ENCODE assay signal across 8 cellular contexts in genomic region chr5:72847989-72848473, GRCh38. TPM values are rescaled to one million over a fixed set of nuclear protein-coding genes. Genes with fewer than 3 reads are reported as not detected.
DNase-seq lines count a peak whose midpoint lies in the region; ATAC-seq and TF ChIP-seq lines count a peak whose summit lies in the region.

No MANE protein-coding gene starts in this region.

- in situ Hi-C loops in astrocyte of the cerebellum (cut with HindIII; ENCODE audit: low sequenced_read_pairs) = no loop called here

- peak; percentile 81 for ATAC-seq in GM18498 (IDR thresholded peaks at IDR 0.05; ENCODE audit: unreplicated experiment)
- peak; percentile 84 for ATAC-seq in HG02852 (IDR thresholded peaks at IDR 0.05; ENCODE audit: unreplicated experiment)

- peak; percentile 75 for DNase-seq in NCI-H1694 (lab: John Stamatoyannopoulos, UW)
- DNase-seq in T-helper 22 cell (ENCODE audit: low read depth) = peak; percentile 74
- peak; percentile 80 for DNase-seq in astrocyte of the cerebellum (ENCODE audit: low read depth)
- DNase-seq in hippocampal formation (lab: John Stamatoyannopoulos, UW) = peak; percentile 89 to 92
- DNase-seq in renal cortical epithelial cell (ENCODE audit: low read depth) = peak; percentile 80
- no peak for DNase-seq in cortex of kidney (lab: John Stamatoyannopoulos, UW)

- no peak for TF ChIP-seq CTCF in astrocyte of the cerebellum (IDR thresholded peaks at IDR 0.05; ENCODE audit: low read depth, low read length, missing control alignments)

- peak overlapping the region; percentile 69 for H3K4me3 ChIP-seq in astrocyte of the cerebellum (ENCODE audit: low read depth, low read length)

RNA-seq across cellular contexts. Expression of gene TNPO1, which starts 31.6 kb away (rescaled TPM):
- total RNA-seq in renal cortical epithelial cell = 176 and 258 TPM in 2 replicates
